1 cellular context compared by ENCODE assay signal in the genomic region with DNA sequence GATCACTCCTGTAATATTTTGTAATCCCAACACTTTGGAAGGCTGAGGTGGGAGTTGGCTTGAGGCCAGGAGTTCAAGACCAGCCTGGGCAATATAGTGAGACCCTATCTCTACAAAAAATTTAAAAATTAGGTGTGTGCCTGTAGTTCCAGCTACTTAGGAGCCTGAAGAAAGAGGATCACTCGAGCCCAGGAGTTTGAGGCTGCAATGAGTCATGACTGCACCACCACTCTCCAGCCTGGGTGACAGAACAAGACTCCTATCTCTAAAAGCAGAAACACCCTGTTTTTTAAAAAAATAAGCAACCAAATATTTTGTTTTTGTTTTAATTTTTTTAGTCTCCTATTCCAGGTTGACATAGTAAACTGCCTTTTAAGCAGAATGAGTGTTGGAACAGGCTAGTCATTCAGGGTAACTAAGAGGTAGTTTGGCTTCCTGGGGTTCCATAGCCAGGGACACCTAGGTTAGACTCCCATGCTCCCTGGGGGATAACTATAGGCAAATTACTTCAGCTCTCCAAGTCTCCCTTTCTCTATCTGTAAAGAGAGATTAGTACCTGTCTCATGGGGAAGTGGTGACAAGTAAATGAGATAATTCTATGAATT.
TF ChIP-seq lines count a peak whose summit lies in the region.

No MANE protein-coding gene starts in this region.

TF ChIP-seq in K562, 482 proteins besides CTCF, POLR2A, EP300 and RAD21 (continued from another document and continues in another):
- TF ChIP-seq, protein P1, sequence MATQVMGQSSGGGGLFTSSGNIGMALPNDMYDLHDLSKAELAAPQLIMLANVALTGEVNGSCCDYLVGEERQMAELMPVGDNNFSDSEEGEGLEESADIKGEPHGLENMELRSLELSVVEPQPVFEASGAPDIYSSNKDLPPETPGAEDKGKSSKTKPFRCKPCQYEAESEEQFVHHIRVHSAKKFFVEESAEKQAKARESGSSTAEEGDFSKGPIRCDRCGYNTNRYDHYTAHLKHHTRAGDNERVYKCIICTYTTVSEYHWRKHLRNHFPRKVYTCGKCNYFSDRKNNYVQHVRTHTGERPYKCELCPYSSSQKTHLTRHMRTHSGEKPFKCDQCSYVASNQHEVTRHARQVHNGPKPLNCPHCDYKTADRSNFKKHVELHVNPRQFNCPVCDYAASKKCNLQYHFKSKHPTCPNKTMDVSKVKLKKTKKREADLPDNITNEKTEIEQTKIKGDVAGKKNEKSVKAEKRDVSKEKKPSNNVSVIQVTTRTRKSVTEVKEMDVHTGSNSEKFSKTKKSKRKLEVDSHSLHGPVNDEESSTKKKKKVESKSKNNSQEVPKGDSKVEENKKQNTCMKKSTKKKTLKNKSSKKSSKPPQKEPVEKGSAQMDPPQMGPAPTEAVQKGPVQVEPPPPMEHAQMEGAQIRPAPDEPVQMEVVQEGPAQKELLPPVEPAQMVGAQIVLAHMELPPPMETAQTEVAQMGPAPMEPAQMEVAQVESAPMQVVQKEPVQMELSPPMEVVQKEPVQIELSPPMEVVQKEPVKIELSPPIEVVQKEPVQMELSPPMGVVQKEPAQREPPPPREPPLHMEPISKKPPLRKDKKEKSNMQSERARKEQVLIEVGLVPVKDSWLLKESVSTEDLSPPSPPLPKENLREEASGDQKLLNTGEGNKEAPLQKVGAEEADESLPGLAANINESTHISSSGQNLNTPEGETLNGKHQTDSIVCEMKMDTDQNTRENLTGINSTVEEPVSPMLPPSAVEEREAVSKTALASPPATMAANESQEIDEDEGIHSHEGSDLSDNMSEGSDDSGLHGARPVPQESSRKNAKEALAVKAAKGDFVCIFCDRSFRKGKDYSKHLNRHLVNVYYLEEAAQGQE (CRISPR knock-in tag; IDR thresholded peaks at IDR 0.05; ENCODE audit: low read depth), result no peak
- TF ChIP-seq, protein P2, sequence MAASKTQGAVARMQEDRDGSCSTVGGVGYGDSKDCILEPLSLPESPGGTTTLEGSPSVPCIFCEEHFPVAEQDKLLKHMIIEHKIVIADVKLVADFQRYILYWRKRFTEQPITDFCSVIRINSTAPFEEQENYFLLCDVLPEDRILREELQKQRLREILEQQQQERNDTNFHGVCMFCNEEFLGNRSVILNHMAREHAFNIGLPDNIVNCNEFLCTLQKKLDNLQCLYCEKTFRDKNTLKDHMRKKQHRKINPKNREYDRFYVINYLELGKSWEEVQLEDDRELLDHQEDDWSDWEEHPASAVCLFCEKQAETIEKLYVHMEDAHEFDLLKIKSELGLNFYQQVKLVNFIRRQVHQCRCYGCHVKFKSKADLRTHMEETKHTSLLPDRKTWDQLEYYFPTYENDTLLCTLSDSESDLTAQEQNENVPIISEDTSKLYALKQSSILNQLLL (CRISPR knock-in tag; IDR thresholded peaks at IDR 0.05; ENCODE audit: borderline replicate concordance), result no peak
- TF ChIP-seq ZNF124 (CRISPR knock-in tag; IDR thresholded peaks at IDR 0.05) (no peak), MTA2 (IDR thresholded peaks at IDR 0.05; ENCODE audit: low read depth) (no peak), POLR2B (IDR thresholded peaks at IDR 0.05; ENCODE audit: low read depth, partially characterized antibody) (no peak), TGIF2 (CRISPR knock-in tag; IDR thresholded peaks at IDR 0.05) (no peak), HOMEZ (CRISPR knock-in tag; IDR thresholded peaks at IDR 0.05) (no peak), EGR1 (conservative IDR thresholded peaks at IDR 0.05) (no peak), PCBP2 (IDR thresholded peaks at IDR 0.05; ENCODE audit: low read depth, low read length, poor library complexity, severe bottlenecking) (no peak), HMG20A (CRISPR knock-in tag; conservative IDR thresholded peaks at IDR 0.05) (no peak), EHMT2 (IDR thresholded peaks at IDR 0.05) (no peak), ETV5 (CRISPR knock-in tag; IDR thresholded peaks at IDR 0.05; ENCODE audit: low read depth) (no peak), ZBTB8A (IDR thresholded peaks at IDR 0.05; ENCODE audit: partially characterized antibody) (no peak), PML (IDR thresholded peaks at IDR 0.05; ENCODE audit: low read length) (no peak), ZNF146 (CRISPR knock-in tag; IDR thresholded peaks at IDR 0.05; ENCODE audit: unreplicated experiment) (no peak), ZNF12 (CRISPR knock-in tag; IDR thresholded peaks at IDR 0.05) (no peak), EP400 (IDR thresholded peaks at IDR 0.05) (no peak), CREB3 (tag; conservative IDR thresholded peaks at IDR 0.05; ENCODE audit: low read depth) (no peak), PRDM10 (IDR thresholded peaks at IDR 0.05; ENCODE audit: partially characterized antibody) (peak; percentile 57), ZBED1 (IDR thresholded peaks at IDR 0.05) (no peak), MEF2A (IDR thresholded peaks at IDR 0.05; ENCODE audit: control insufficient read depth, low read depth, low read length) (no peak), YBX1 (IDR thresholded peaks at IDR 0.05) (no peak), SPI1 (IDR thresholded peaks at IDR 0.05; ENCODE audit: borderline replicate concordance, low read depth, low read length) (peak; percentile 55; the same call in 1 of the 2 replicates), DEAF1 (CRISPR knock-in tag; IDR thresholded peaks at IDR 0.05) (no peak), SMARCA5 (IDR thresholded peaks at IDR 0.05) (peak; percentile 47; the same call in 1 of the 2 replicates), POLR2H (tag; IDR thresholded peaks at IDR 0.05; ENCODE audit: low read depth) (no peak), ZC3H8 (IDR thresholded peaks at IDR 0.05) (no peak), ZNF586 (CRISPR knock-in tag; conservative IDR thresholded peaks at IDR 0.05) (no peak), GATA2 (CRISPR knock-in tag; IDR thresholded peaks at IDR 0.05) (peak; percentile 49; the same call in 1 of the 2 replicates), HDGF (IDR thresholded peaks at IDR 0.05) (no peak), YY1 (IDR thresholded peaks at IDR 0.05; ENCODE audit: borderline replicate concordance in 1 of 3, control insufficient read depth in 1 of 3, extremely low read depth in 1 of 3, insufficient read depth in 3 of 3, insufficient read length in 1 of 3, insufficient replicate concordance in 2 of 3, low read depth in 1 of 3, low read length in 2 of 3) (no peak), ZNF121 (CRISPR knock-in tag; conservative IDR thresholded peaks at IDR 0.05) (peak; percentile 97), BCOR (IDR thresholded peaks at IDR 0.05) (peak; percentile 59; the same call in 1 of the 2 replicates), POLR3A (IDR thresholded peaks at IDR 0.05; ENCODE audit: borderline replicate concordance, extremely low read depth, insufficient read depth, insufficient read length) (no peak), ZNF79 (CRISPR knock-in tag; IDR thresholded peaks at IDR 0.05; ENCODE audit: low read depth) (no peak)
- TF ChIP-seq, protein P3, sequence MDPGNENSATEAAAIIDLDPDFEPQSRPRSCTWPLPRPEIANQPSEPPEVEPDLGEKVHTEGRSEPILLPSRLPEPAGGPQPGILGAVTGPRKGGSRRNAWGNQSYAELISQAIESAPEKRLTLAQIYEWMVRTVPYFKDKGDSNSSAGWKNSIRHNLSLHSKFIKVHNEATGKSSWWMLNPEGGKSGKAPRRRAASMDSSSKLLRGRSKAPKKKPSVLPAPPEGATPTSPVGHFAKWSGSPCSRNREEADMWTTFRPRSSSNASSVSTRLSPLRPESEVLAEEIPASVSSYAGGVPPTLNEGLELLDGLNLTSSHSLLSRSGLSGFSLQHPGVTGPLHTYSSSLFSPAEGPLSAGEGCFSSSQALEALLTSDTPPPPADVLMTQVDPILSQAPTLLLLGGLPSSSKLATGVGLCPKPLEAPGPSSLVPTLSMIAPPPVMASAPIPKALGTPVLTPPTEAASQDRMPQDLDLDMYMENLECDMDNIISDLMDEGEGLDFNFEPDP (CRISPR knock-in tag; IDR thresholded peaks at IDR 0.05), result no peak
- TF ChIP-seq, protein P4, sequence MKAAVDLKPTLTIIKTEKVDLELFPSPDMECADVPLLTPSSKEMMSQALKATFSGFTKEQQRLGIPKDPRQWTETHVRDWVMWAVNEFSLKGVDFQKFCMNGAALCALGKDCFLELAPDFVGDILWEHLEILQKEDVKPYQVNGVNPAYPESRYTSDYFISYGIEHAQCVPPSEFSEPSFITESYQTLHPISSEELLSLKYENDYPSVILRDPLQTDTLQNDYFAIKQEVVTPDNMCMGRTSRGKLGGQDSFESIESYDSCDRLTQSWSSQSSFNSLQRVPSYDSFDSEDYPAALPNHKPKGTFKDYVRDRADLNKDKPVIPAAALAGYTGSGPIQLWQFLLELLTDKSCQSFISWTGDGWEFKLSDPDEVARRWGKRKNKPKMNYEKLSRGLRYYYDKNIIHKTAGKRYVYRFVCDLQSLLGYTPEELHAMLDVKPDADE (conservative IDR thresholded peaks at IDR 0.05; ENCODE audit: control insufficient read depth, low read depth, low read length), result no peak
- TF ChIP-seq, protein P5, sequence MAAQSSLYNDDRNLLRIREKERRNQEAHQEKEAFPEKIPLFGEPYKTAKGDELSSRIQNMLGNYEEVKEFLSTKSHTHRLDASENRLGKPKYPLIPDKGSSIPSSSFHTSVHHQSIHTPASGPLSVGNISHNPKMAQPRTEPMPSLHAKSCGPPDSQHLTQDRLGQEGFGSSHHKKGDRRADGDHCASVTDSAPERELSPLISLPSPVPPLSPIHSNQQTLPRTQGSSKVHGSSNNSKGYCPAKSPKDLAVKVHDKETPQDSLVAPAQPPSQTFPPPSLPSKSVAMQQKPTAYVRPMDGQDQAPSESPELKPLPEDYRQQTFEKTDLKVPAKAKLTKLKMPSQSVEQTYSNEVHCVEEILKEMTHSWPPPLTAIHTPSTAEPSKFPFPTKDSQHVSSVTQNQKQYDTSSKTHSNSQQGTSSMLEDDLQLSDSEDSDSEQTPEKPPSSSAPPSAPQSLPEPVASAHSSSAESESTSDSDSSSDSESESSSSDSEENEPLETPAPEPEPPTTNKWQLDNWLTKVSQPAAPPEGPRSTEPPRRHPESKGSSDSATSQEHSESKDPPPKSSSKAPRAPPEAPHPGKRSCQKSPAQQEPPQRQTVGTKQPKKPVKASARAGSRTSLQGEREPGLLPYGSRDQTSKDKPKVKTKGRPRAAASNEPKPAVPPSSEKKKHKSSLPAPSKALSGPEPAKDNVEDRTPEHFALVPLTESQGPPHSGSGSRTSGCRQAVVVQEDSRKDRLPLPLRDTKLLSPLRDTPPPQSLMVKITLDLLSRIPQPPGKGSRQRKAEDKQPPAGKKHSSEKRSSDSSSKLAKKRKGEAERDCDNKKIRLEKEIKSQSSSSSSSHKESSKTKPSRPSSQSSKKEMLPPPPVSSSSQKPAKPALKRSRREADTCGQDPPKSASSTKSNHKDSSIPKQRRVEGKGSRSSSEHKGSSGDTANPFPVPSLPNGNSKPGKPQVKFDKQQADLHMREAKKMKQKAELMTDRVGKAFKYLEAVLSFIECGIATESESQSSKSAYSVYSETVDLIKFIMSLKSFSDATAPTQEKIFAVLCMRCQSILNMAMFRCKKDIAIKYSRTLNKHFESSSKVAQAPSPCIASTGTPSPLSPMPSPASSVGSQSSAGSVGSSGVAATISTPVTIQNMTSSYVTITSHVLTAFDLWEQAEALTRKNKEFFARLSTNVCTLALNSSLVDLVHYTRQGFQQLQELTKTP (IDR thresholded peaks at IDR 0.05; ENCODE audit: low read depth in 1 of 2, partially characterized antibody in 2 of 2), result no peak
